In genomic region chr7:132580717-132581285, GRCh38 we compare ENCODE assay signal across 8 cellular contexts. TPM values are rescaled to one million over a fixed set of nuclear protein-coding genes. Genes with fewer than 3 reads are reported as not detected.
DNase-seq lines count a peak whose midpoint lies in the region; ATAC-seq and TF ChIP-seq lines count a peak whose summit lies in the region.

No MANE protein-coding gene starts in this region.

- H3K18ac ChIP-seq in trophoblast cell (ENCODE audit: low read length) = no peak overlapping the region

- H3K23ac ChIP-seq in trophoblast cell (ENCODE audit: low read length) = no peak overlapping the region

- H3K4me3 ChIP-seq in trophoblast cell (ENCODE audit: low read depth, low read length) = no peak overlapping the region

- H3K27me3 Mint-ChIP-seq in type B pancreatic cell = peaks cover 56% of the 10 kb centered on the region

- H3K4me2 ChIP-seq in trophoblast cell (ENCODE audit: low read length) = no peak overlapping the region

- H3K27me3 ChIP-seq in trophoblast cell (ENCODE audit: insufficient read depth, low read length) = peaks cover 29% of the 10 kb centered on the region

- no peak overlapping the region for H4K8ac ChIP-seq in trophoblast cell (ENCODE audit: low read depth, low read length)

- no peak overlapping the region for H2BK120ac ChIP-seq in trophoblast cell (ENCODE audit: insufficient read depth, low read length, poor library complexity)

- H3K79me1 ChIP-seq in trophoblast cell (ENCODE audit: low read length) = no peaks in the 10 kb centered on the region

- no peak overlapping the region for H3K4ac ChIP-seq in trophoblast cell (ENCODE audit: low read depth, low read length)

- H2AK5ac ChIP-seq in trophoblast cell (ENCODE audit: low read length) = no peak overlapping the region

- peaks cover 12% of the 10 kb centered on the region for H3K4me1 Mint-ChIP-seq in type B pancreatic cell (ENCODE audit: unreplicated experiment)

- H3K4me3 Mint-ChIP-seq in type B pancreatic cell = no peak overlapping the region

- H3K36me3 Mint-ChIP-seq in type B pancreatic cell = no peaks in the 10 kb centered on the region

- peak; percentile 88 for TF ChIP-seq CTCF in type B pancreatic cell (conservative IDR thresholded peaks at IDR 0.05)

- peak in 12 of 14 donors; percentile 17 to 67 (median 45) for DNase-seq in C1 segment of cervical spinal cord (lab: John Stamatoyannopoulos, UW)
- peak; percentile 81 to 84 for DNase-seq in Kasumi-1 (lab: John Stamatoyannopoulos, UW)
- peak; percentile 81 for DNase-seq in RKO (ENCODE audit: low spot score)
- DNase-seq in activated effector memory CD4-positive, alpha-beta T cell treated with anti-CD3 and anti-CD28 coated beads, Interleukin-2, amount 50 U/mL, for 16 hours = peak; percentile 78
- peak; percentile 38 for DNase-seq in germinal center (ENCODE audit: low spot score)
- peak; percentile 77 to 85 for DNase-seq in trophoblast cell
- no peak for DNase-seq in type B pancreatic cell (ENCODE audit: extremely low spot score, unreplicated experiment)

- H3K27ac ChIP-seq in trophoblast cell (ENCODE audit: low read depth, low read length) = no peak overlapping the region

- no peaks in the 10 kb centered on the region for H3K9me3 ChIP-seq in trophoblast cell (ENCODE audit: insufficient read depth, low read depth, low read length)

- no peak overlapping the region for H2BK12ac ChIP-seq in trophoblast cell (ENCODE audit: low read length)

- no peak overlapping the region for H4K12ac ChIP-seq in trophoblast cell (ENCODE audit: low read depth, low read length)

- no peak overlapping the region for H4K91ac ChIP-seq in trophoblast cell (ENCODE audit: low read depth, low read length)

- H3K9me3 Mint-ChIP-seq in type B pancreatic cell = no peaks in the 10 kb centered on the region

- no CpG with 5 or more reads among the region's 4 CpGs for WGBS in trophoblast cell (ENCODE audit: extremely low coverage, insufficient coverage, insufficient read length)

- H2BK5ac ChIP-seq in trophoblast cell (ENCODE audit: low read depth, low read length, poor library complexity) = no peak overlapping the region

- H3K79me2 ChIP-seq in trophoblast cell (ENCODE audit: control insufficient read depth, insufficient read depth, low read length, poor library complexity) = no peaks in the 10 kb centered on the region

- no peak overlapping the region for H3K9ac ChIP-seq in trophoblast cell (ENCODE audit: low read length)

- no peaks in the 10 kb centered on the region for H3K36me3 ChIP-seq in trophoblast cell (ENCODE audit: control insufficient read depth in 1 of 2, insufficient read depth in 2 of 2, low read length in 2 of 2)

- H3K4me1 ChIP-seq in trophoblast cell (ENCODE audit: control insufficient read depth in 1 of 2, insufficient read depth in 2 of 2, low read length in 2 of 2) = peaks cover 3% of the 10 kb centered on the region in 2 experiments

- peak; percentile 80 for ATAC-seq in GM19351 (IDR thresholded peaks at IDR 0.05; ENCODE audit: unreplicated experiment)

- no peak overlapping the region for H3K27ac Mint-ChIP-seq in type B pancreatic cell

- H2AFZ ChIP-seq in trophoblast cell (ENCODE audit: insufficient read depth, low read length, poor library complexity) = no peak overlapping the region

- H3K14ac ChIP-seq in trophoblast cell (ENCODE audit: low read length) = no peak overlapping the region

RNA-seq across cellular contexts. Expression of gene PLXNA4, which starts 4.5 kb away (rescaled TPM):
- polyA plus RNA-seq in trophoblast cell (2013) = 0.05 and 0.07 TPM in 2 replicates
- total RNA-seq in type B pancreatic cell (ENCODE audit: low replicate concordance) = 1.6 and 13.6 TPM in 2 replicates
